8 cellular contexts compared by ENCODE assay signal in genomic region chr3:15097889-15098288, GRCh38. TPM values are rescaled to one million over a fixed set of nuclear protein-coding genes. Genes with fewer than 3 reads are reported as not detected.
DNase-seq lines count a peak whose midpoint lies in the region; ATAC-seq and TF ChIP-seq lines count a peak whose summit lies in the region.

No MANE protein-coding gene starts in this region.

- no peaks in the 10 kb centered on the region for H3K9me3 ChIP-seq in CD8-positive, alpha-beta T cell (ENCODE audit: low read length)
- H3K9me3 ChIP-seq in right lobe of liver (no peaks in the 10 kb centered on the region), tibial nerve (no peaks in the 10 kb centered on the region)

- no peaks in the 10 kb centered on the region for H3K27me3 Mint-ChIP-seq in CD8-positive, alpha-beta T cell (ENCODE audit: low read depth)
- peaks cover 8% of the 10 kb centered on the region for H3K27me3 Mint-ChIP-seq in activated naive CD8-positive, alpha-beta T cell treated with anti-CD3 and anti-CD28 coated beads, Interleukin-2, amount 10 ng/mL, durations not matched to agents 7 days and 5 days

- H3K9me3 Mint-ChIP-seq in CD8-positive, alpha-beta T cell, result no peaks in the 10 kb centered on the region
- H3K9me3 Mint-ChIP-seq in activated naive CD8-positive, alpha-beta T cell treated with anti-CD3 and anti-CD28 coated beads, Interleukin-2, amount 10 ng/mL, durations not matched to agents 7 days and 5 days, result no peaks in the 10 kb centered on the region

- peaks cover 31% of the 10 kb centered on the region for H3K4me1 Mint-ChIP-seq in CD8-positive, alpha-beta T cell (ENCODE audit: low read depth)
- peaks cover 32% of the 10 kb centered on the region for H3K4me1 Mint-ChIP-seq in activated naive CD8-positive, alpha-beta T cell treated with anti-CD3 and anti-CD28 coated beads, Interleukin-2, amount 10 ng/mL, durations not matched to agents 7 days and 5 days

- H3K36me3 ChIP-seq in CD8-positive, alpha-beta T cell (ENCODE audit: insufficient read depth, low read length), result peaks cover 20% of the 10 kb centered on the region
- H3K36me3 ChIP-seq in right lobe of liver (peaks cover 0 to 25% (median 8%) of the 10 kb centered on the region in 4 donors), tibial nerve (peaks cover 0 to 34% (median 0%) of the 10 kb centered on the region in 3 donors)

- TF ChIP-seq POLR2A in right lobe of liver (IDR thresholded peaks at IDR 0.05) (no peak), tibial nerve (IDR thresholded peaks at IDR 0.05) (no peak)

- H3K4me3 Mint-ChIP-seq in CD8-positive, alpha-beta T cell, result peak overlapping the region; percentile 88
- H3K4me3 Mint-ChIP-seq in activated naive CD8-positive, alpha-beta T cell treated with anti-CD3 and anti-CD28 coated beads, Interleukin-2, amount 10 ng/mL, durations not matched to agents 7 days and 5 days, result peak overlapping the region; percentile 92

- DNase-seq in CD8-positive, alpha-beta T cell, result peak in 4 of 7 experiments; percentile 20 to 29 (median 28)
- DNase-seq in NAMALWA (ENCODE audit: low spot score) (peak; percentile 76), right lobe of liver (no peak), tibial nerve (ENCODE audit: low spot score in 2 of 2) (no peak), SHP77 treated with DMSO at 0.1 percent for 48 hours (lab: John Stamatoyannopoulos, UW) (no peak), pons (ENCODE audit: low spot score) (no peak)
- DNase-seq in activated naive CD8-positive, alpha-beta T cell treated with anti-CD3 and anti-CD28 coated beads, Interleukin-2, amount 10 ng/mL, durations not matched to agents 7 days and 5 days, result peak; percentile 62

- TF ChIP-seq CTCF in CD8-positive, alpha-beta T cell (IDR thresholded peaks at IDR 0.05), result no peak
- no peak for TF ChIP-seq CTCF in right lobe of liver (IDR thresholded peaks at IDR 0.05)
- no peak for TF ChIP-seq CTCF in tibial nerve (IDR thresholded peaks at IDR 0.05)

- POLR2A ChIA-PET in CD8-positive, alpha-beta T cell (lab: Charles Lee), result interaction anchor here (0.9 to 2.4 kb wide), 3 partner anchors 147 to 446 kb away, joined by 3 to 17 read pairs (median 4); partner anchors contain the start of gene CCDC174
- POLR2A ChIA-PET in activated naive CD8-positive, alpha-beta T cell treated with anti-CD3 and anti-CD28 coated beads, Interleukin-2, amount 10 ng/mL, durations not matched to agents 7 days and 5 days (lab: Charles Lee), result interaction anchor here (0.5 to 2.6 kb wide), 5 partner anchors 10 to 126 kb away, joined by 3 to 14 read pairs (median 4); partner anchors contain the start of gene MRPS25

- H3K27me3 ChIP-seq in CD8-positive, alpha-beta T cell (ENCODE audit: insufficient read depth, low read length), result no peaks in the 10 kb centered on the region
- H3K27me3 ChIP-seq in right lobe of liver, result no peaks in the 10 kb centered on the region
- no peaks in the 10 kb centered on the region for H3K27me3 ChIP-seq in tibial nerve

- 47% methylated on average over 6 of the region's 6 CpGs for WGBS in right lobe of liver (ENCODE audit: insufficient coverage, low coverage, low lambda C conversion rate, missing lambda C conversion rate)
- 49 to 58% methylated on average over 6 of the region's 6 CpGs for WGBS in tibial nerve, 2 donors

- H3K4me1 ChIP-seq in CD8-positive, alpha-beta T cell (ENCODE audit: insufficient read depth, low read length), result peaks cover 16% of the 10 kb centered on the region
- H3K4me1 ChIP-seq in right lobe of liver (peaks cover 0 to 23% (median 9%) of the 10 kb centered on the region in 4 donors), tibial nerve (peaks cover 3 to 48% (median 18%) of the 10 kb centered on the region in 4 donors)

- CTCF ChIA-PET in CD8-positive, alpha-beta T cell (lab: Charles Lee), result interaction anchor here (1.5 to 1.6 kb wide), 2 partner anchors 10 to 172 kb away, joined by 3 to 4 read pairs; no protein-coding TSS in a partner anchor

- peak overlapping the region; percentile 95 for H3K27ac Mint-ChIP-seq in CD8-positive, alpha-beta T cell
- peak overlapping the region; percentile 94 for H3K27ac Mint-ChIP-seq in activated naive CD8-positive, alpha-beta T cell treated with anti-CD3 and anti-CD28 coated beads, Interleukin-2, amount 10 ng/mL, durations not matched to agents 7 days and 5 days

- intact Hi-C loops in CD8-positive, alpha-beta T cell (cut with DNase I, micrococcal nuclease), result loop anchor here (2.0 to 10.0 kb wide), 10 partner anchors 43 to 1203 kb away; partner anchors contain the start of genes CCDC174 (in 1 of the 2), EAF1 (in 1 of the 2), LSM3 (in 1 of the 2) and METTL6 (in 1 of the 2)
- intact Hi-C loops in right lobe of liver (cut with DNase I), result no loop called here

- no peak for ATAC-seq in CD8-positive, alpha-beta T cell
- no peak for ATAC-seq in activated naive CD8-positive, alpha-beta T cell treated with anti-CD3 and anti-CD28 coated beads, Interleukin-2, amount 10 ng/mL, durations not matched to agents 7 days and 5 days (ENCODE audit: low read depth)
- ATAC-seq in right lobe of liver (no peak), GM21786 (IDR thresholded peaks at IDR 0.05; ENCODE audit: unreplicated experiment) (no peak)

- peaks cover 47% of the 10 kb centered on the region for H3K36me3 Mint-ChIP-seq in CD8-positive, alpha-beta T cell
- H3K36me3 Mint-ChIP-seq in activated naive CD8-positive, alpha-beta T cell treated with anti-CD3 and anti-CD28 coated beads, Interleukin-2, amount 10 ng/mL, durations not matched to agents 7 days and 5 days, result peaks cover 28% of the 10 kb centered on the region

- H3K4me3 ChIP-seq in CD8-positive, alpha-beta T cell (ENCODE audit: low read depth, low read length), result peak overlapping the region; percentile 71
- H3K4me3 ChIP-seq in right lobe of liver, result peak overlapping the region; percentile 64 to 75 (median 66)
- peak overlapping the region; percentile 79 to 94 (median 88) for H3K4me3 ChIP-seq in tibial nerve

- no peak for TF ChIP-seq EP300 in tibial nerve (IDR thresholded peaks at IDR 0.05)

- peak overlapping the region; percentile 98 for H3K27ac ChIP-seq in CD8-positive, alpha-beta T cell (ENCODE audit: low read depth, low read length)
- H3K27ac ChIP-seq in right lobe of liver (no peak overlapping the region), tibial nerve (peak overlapping the region in 3 of 4 donors; percentile 23 to 94 (median 80))

RNA-seq across cellular contexts. Expression of gene RBSN, which starts 1.1 kb away (rescaled TPM):
- total RNA-seq in CD8-positive, alpha-beta T cell, result 10 to 100 TPM; 41.9 to 48.1 TPM
- 10 to 100 TPM; 21.3 to 21.8 TPM for total RNA-seq in activated naive CD8-positive, alpha-beta T cell treated with anti-CD3 and anti-CD28 coated beads, Interleukin-2, amount 10 ng/mL, durations not matched to agents 7 days and 5 days
- total RNA-seq in right lobe of liver, result 10 to 100 TPM; 10.5 to 13.9 (median 11.5) TPM
- 10 to 100 TPM; 26.6 to 43.9 (median 34.5) TPM for total RNA-seq in tibial nerve

RNA-seq across cellular contexts. Expression of gene MRPS25, which starts 32.8 kb away (rescaled TPM):
- total RNA-seq in CD8-positive, alpha-beta T cell, result 10 to 100 TPM; 51.3 to 56.2 TPM
- total RNA-seq in activated naive CD8-positive, alpha-beta T cell treated with anti-CD3 and anti-CD28 coated beads, Interleukin-2, amount 10 ng/mL, durations not matched to agents 7 days and 5 days, result 10 to 100 TPM; 59.3 to 61.1 TPM
- 10 to 100 TPM; 36.8 to 53.6 (median 48.0) TPM for total RNA-seq in right lobe of liver
- 10 to 100 TPM; 22.7 to 45.6 (median 30.7) TPM for total RNA-seq in tibial nerve

Comparison
In these comparisons a context has a peak if more than half of its experiments do, and no peak if none do; other contexts are left out.
1. DNase-seq: peak in CD8-positive, alpha-beta T cell (4 of 7), NAMALWA (single experiment) and activated naive CD8-positive, alpha-beta T cell treated with anti-CD3 and anti-CD28 coated beads, Interleukin-2, amount 10 ng/mL, durations not matched to agents 7 days and 5 days (single experiment); none in right lobe of liver (0 of 3), tibial nerve (0 of 2), SHP77 treated with DMSO at 0.1 percent for 48 hours (single experiment) and pons (single experiment).
2. H3K27ac ChIP-seq: peak in CD8-positive, alpha-beta T cell (single experiment) and tibial nerve (3 of 4); none in right lobe of liver (0 of 3).
3. intact Hi-C loops: an anchor here in CD8-positive, alpha-beta T cell (2.0 to 10.0 kb wide); none called in right lobe of liver.
4. Peak in every context shown above with its lines, with median percentiles within 50 percentile points of each other: H3K4me3 ChIP-seq.